9 cellular contexts compared by ENCODE assay signal in genomic region chr2:47225061-47225783, GRCh38. TPM values are rescaled to one million over a fixed set of nuclear protein-coding genes. Genes with fewer than 3 reads are reported as not detected.
DNase-seq lines count a peak whose midpoint lies in the region; ATAC-seq and TF ChIP-seq lines count a peak whose summit lies in the region.
"Had no signal": no experiment of that assay in that cellular context is flagged by ENCODE, and none has a peak within 500 bp of the region (broad histone marks: within the 10 kb centered on the region; RNA-seq: fewer than 3 reads in every experiment).

No MANE protein-coding gene starts in this region.

- no peak overlapping the region for H3K27ac Mint-ChIP-seq in activated CD8-positive, alpha-beta memory T cell treated with anti-CD3 and anti-CD28 coated beads, Interleukin-2, amount 10 ng/mL, durations not matched to agents 7 days and 5 days
- H3K27ac Mint-ChIP-seq: activated CD4-positive, alpha-beta T cell treated with anti-CD3 and anti-CD28 coated beads, Interleukin-2, amount 10 ng/mL, durations not matched to agents 7 days and 5 days had no signal

- TF ChIP-seq CTCF in HCT116 (IDR thresholded peaks at IDR 0.05 in 2 of 3, conservative IDR thresholded peaks at IDR 0.05 in 1 of 3; ENCODE audit: borderline replicate concordance in 1 of 3, insufficient read depth in 1 of 3, low read depth in 2 of 3, low read length in 2 of 3): no peak
- TF ChIP-seq CTCF in Panc1 (IDR thresholded peaks at IDR 0.05): no peak
- no peak for TF ChIP-seq CTCF in fibroblast of villous mesenchyme (IDR thresholded peaks at IDR 0.05; ENCODE audit: insufficient read depth, low read depth, low read length)
- TF ChIP-seq CTCF in sigmoid colon (IDR thresholded peaks at IDR 0.05): no peak

- no peak overlapping the region for H3K27ac ChIP-seq in HCT116 (ENCODE audit: low read depth, low read length)
- H3K27ac ChIP-seq in Panc1 (ENCODE audit: low read length): peak overlapping the region; percentile 87
- no peak overlapping the region for H3K27ac ChIP-seq in sigmoid colon

- H3K9me3 Mint-ChIP-seq in activated CD8-positive, alpha-beta memory T cell treated with anti-CD3 and anti-CD28 coated beads, Interleukin-2, amount 10 ng/mL, durations not matched to agents 7 days and 5 days (ENCODE audit: low read depth): no peaks in the 10 kb centered on the region
- H3K9me3 Mint-ChIP-seq: activated CD4-positive, alpha-beta T cell treated with anti-CD3 and anti-CD28 coated beads, Interleukin-2, amount 10 ng/mL, durations not matched to agents 7 days and 5 days had no signal

- CTCF ChIA-PET in HCT116 (lab: Charles Lee): no interaction called here
- CTCF ChIA-PET in Panc1 (lab: Charles Lee): no interaction called here
- CTCF ChIA-PET in activated CD8-positive, alpha-beta memory T cell treated with anti-CD3 and anti-CD28 coated beads, Interleukin-2, amount 10 ng/mL, durations not matched to agents 7 days and 5 days (lab: Charles Lee): interaction anchor here (1.0 kb wide), 1 partner anchor 98 kb away, joined by 6 read pairs; no protein-coding TSS in a partner anchor

- H4K20me1 ChIP-seq in HCT116 (ENCODE audit: insufficient read depth): no peaks in the 10 kb centered on the region

- peak overlapping the region; percentile 35 for H3K4me2 ChIP-seq in HCT116 (ENCODE audit: low read length)

- H3K27me3 ChIP-seq in HCT116 (ENCODE audit: insufficient read depth, low read length): no peaks in the 10 kb centered on the region
- H3K27me3 ChIP-seq in Panc1 (ENCODE audit: control insufficient read depth, insufficient read depth, low read length): no peaks in the 10 kb centered on the region
- H3K27me3 ChIP-seq in sigmoid colon: no peaks in the 10 kb centered on the region

- H3K79me2 ChIP-seq in HCT116 (ENCODE audit: insufficient read depth, low read length): no peaks in the 10 kb centered on the region

- no peak for TF ChIP-seq POLR2A in HCT116 (IDR thresholded peaks at IDR 0.05; ENCODE audit: borderline replicate concordance, extremely low read depth, insufficient read depth, insufficient read length)
- TF ChIP-seq POLR2A in sigmoid colon (IDR thresholded peaks at IDR 0.05): no peak

- POLR2A ChIA-PET in HCT116 (lab: Charles Lee) (no interaction called here), Panc1 (lab: Charles Lee) (no interaction called here)

- intact Hi-C loops in HCT116 (cut with micrococcal nuclease): no loop called here
- intact Hi-C loops in Panc1 (cut with micrococcal nuclease; ENCODE audit: unreplicated experiment): no loop called here
- intact Hi-C loops in sigmoid colon (cut with DNase I): no loop called here

- in situ Hi-C loops in Panc1 (cut with HindIII; ENCODE audit: low pct_unique_long_range_greater_than_20kb, low sequenced_read_pairs): no loop called here

- peak; percentile 3 for DNase-seq in HCT116 (ENCODE audit: low read depth, low spot score)
- peak; percentile 41 for DNase-seq in Panc1 (ENCODE audit: low read depth, low spot score)
- DNase-seq in fibroblast of villous mesenchyme (ENCODE audit: low read depth): peak; percentile 98
- DNase-seq in sigmoid colon: peak; percentile 76
- no peak for DNase-seq in activated CD8-positive, alpha-beta memory T cell treated with anti-CD3 and anti-CD28 coated beads, Interleukin-2, amount 10 ng/mL, durations not matched to agents 7 days and 5 days
- DNase-seq in GM19240 (ENCODE audit: insufficient read length, low spot score): no peak
- DNase-seq: activated CD4-positive, alpha-beta T cell treated with anti-CD3 and anti-CD28 coated beads, Interleukin-2, amount 10 ng/mL, durations not matched to agents 7 days and 5 days had no signal

- H3K27me3 Mint-ChIP-seq in activated CD8-positive, alpha-beta memory T cell treated with anti-CD3 and anti-CD28 coated beads, Interleukin-2, amount 10 ng/mL, durations not matched to agents 7 days and 5 days: peaks cover 20% of the 10 kb centered on the region

- RAD21 ChIA-PET in HCT116 (lab: Charles Lee; ENCODE audit: low non-redundant PET in 1 of 2, low total read pairs in 2 of 2, uncharacterized antibody in 2 of 2, unreplicated experiment in 2 of 2): no interaction called here

- peak; percentile 73 for ATAC-seq in HCT116
- peak; percentile 88 for ATAC-seq in Panc1
- ATAC-seq in activated CD8-positive, alpha-beta memory T cell treated with anti-CD3 and anti-CD28 coated beads, Interleukin-2, amount 10 ng/mL, durations not matched to agents 7 days and 5 days: no peak
- ATAC-seq in HG02840 (IDR thresholded peaks at IDR 0.05; ENCODE audit: low FRiP score, unreplicated experiment): no peak
- ATAC-seq in HG02884 (IDR thresholded peaks at IDR 0.05; ENCODE audit: unreplicated experiment): no peak

- peaks cover 3% of the 10 kb centered on the region; the same call in 1 of the 2 replicates for H3K9me2 ChIP-seq in HCT116 (ENCODE audit: insufficient read depth)

- H3K9ac ChIP-seq in HCT116 (ENCODE audit: low read length): no peak overlapping the region

- no peaks in the 10 kb centered on the region for H3K36me3 ChIP-seq in HCT116 (ENCODE audit: control insufficient read depth in 1 of 2, insufficient read depth in 2 of 2, low read length in 2 of 2)
- H3K36me3 ChIP-seq in Panc1 (ENCODE audit: control insufficient read depth, insufficient read depth, low read length): no peaks in the 10 kb centered on the region
- no peaks in the 10 kb centered on the region for H3K36me3 ChIP-seq in sigmoid colon

- peaks cover 3 to 11% of the 10 kb centered on the region in 2 experiments; a peak in 3 of 4 replicates for H3K4me1 ChIP-seq in HCT116 (ENCODE audit: control insufficient read depth in 1 of 2, insufficient read depth in 2 of 2, low read length in 2 of 2)
- H3K4me1 ChIP-seq in Panc1 (ENCODE audit: control insufficient read depth, insufficient read depth, low read length): peaks cover 48% of the 10 kb centered on the region
- peaks cover 0 to 54% (median 34%) of the 10 kb centered on the region in 4 donors for H3K4me1 ChIP-seq in sigmoid colon

- no peak for TF ChIP-seq EP300 in sigmoid colon (IDR thresholded peaks at IDR 0.05)

- no peaks in the 10 kb centered on the region for H3K9me3 ChIP-seq in HCT116 (ENCODE audit: control insufficient read depth in 1 of 2, insufficient read depth in 1 of 2, low read depth in 1 of 2, low read length in 2 of 2)
- H3K9me3 ChIP-seq in Panc1 (ENCODE audit: control insufficient read depth, insufficient read depth, low read depth, low read length): no peaks in the 10 kb centered on the region
- H3K9me3 ChIP-seq in sigmoid colon: no peaks in the 10 kb centered on the region

- H3K4me3 ChIP-seq in HCT116 (replicated peaks in 1 of 2; ENCODE audit: low read depth in 1 of 2, low read length in 2 of 2): no peak overlapping the region
- no peak overlapping the region for H3K4me3 ChIP-seq in Panc1 (ENCODE audit: low read depth in 2 of 2, low read length in 2 of 2)
- no peak overlapping the region for H3K4me3 ChIP-seq in fibroblast of villous mesenchyme (ENCODE audit: low read depth, low read length)
- no peak overlapping the region for H3K4me3 ChIP-seq in sigmoid colon

- no peak overlapping the region for H2AFZ ChIP-seq in HCT116 (ENCODE audit: low read depth, low read length, poor library complexity, severe bottlenecking)

- no peak overlapping the region for H3K4me3 Mint-ChIP-seq in activated CD8-positive, alpha-beta memory T cell treated with anti-CD3 and anti-CD28 coated beads, Interleukin-2, amount 10 ng/mL, durations not matched to agents 7 days and 5 days
- H3K4me3 Mint-ChIP-seq: activated CD4-positive, alpha-beta T cell treated with anti-CD3 and anti-CD28 coated beads, Interleukin-2, amount 10 ng/mL, durations not matched to agents 7 days and 5 days had no signal

- WGBS in sigmoid colon, 2 donors: 75 to 76% methylated on average over 8 of the region's 8 CpGs

- no peak for TF ChIP-seq RAD21 in HCT116 (IDR thresholded peaks at IDR 0.05; ENCODE audit: low read depth)

- no peaks in the 10 kb centered on the region for H3K4me1 Mint-ChIP-seq in activated CD8-positive, alpha-beta memory T cell treated with anti-CD3 and anti-CD28 coated beads, Interleukin-2, amount 10 ng/mL, durations not matched to agents 7 days and 5 days
- H3K4me1 Mint-ChIP-seq: activated CD4-positive, alpha-beta T cell treated with anti-CD3 and anti-CD28 coated beads, Interleukin-2, amount 10 ng/mL, durations not matched to agents 7 days and 5 days had no signal

- no peaks in the 10 kb centered on the region for H3K36me3 Mint-ChIP-seq in activated CD8-positive, alpha-beta memory T cell treated with anti-CD3 and anti-CD28 coated beads, Interleukin-2, amount 10 ng/mL, durations not matched to agents 7 days and 5 days

- BruUV-seq in HCT116 (replicated peaks; lab: Mats Ljungman, UMichigan): no TSS peak
- no TSS peak for BruUV-seq in Panc1 (replicated peaks; lab: Mats Ljungman, UMichigan)

TF ChIP-seq in HCT116, 20 proteins besides CTCF, POLR2A, EP300 and RAD21 (continues in another document):
- TF ChIP-seq JUND (IDR thresholded peaks at IDR 0.05) (peak; percentile 41), CBX3 (IDR thresholded peaks at IDR 0.05; ENCODE audit: low read depth) (0 out of 2 replicates have a peak, but pooled peaks have one; percentile 8), EZH2phosphoT487 (IDR thresholded peaks at IDR 0.05; ENCODE audit: borderline replicate concordance) (no peak)

RNA-seq across cellular contexts. Expression of gene CALM2, which starts 48.9 kb away (rescaled TPM):
- 405 TPM for total RNA-seq in HCT116 (2021; ENCODE audit: unreplicated experiment)
- polyA plus RNA-seq in HCT116 (2012): 237 and 308 TPM in 2 replicates
- 705 TPM for total RNA-seq in Panc1 (2021; ENCODE audit: unreplicated experiment)
- 531 TPM for polyA plus RNA-seq in Panc1 (2012; ENCODE audit: insufficient read length)
- total RNA-seq in fibroblast of villous mesenchyme: 1,019 and 1,625 TPM in 2 replicates
- total RNA-seq in sigmoid colon: 100 to 1,000 TPM; 594 to 993 (median 701) TPM
- polyA plus RNA-seq in sigmoid colon: 1,000 to 10,000 TPM in 2 of 3 donors, 100 to 1,000 TPM in 1; 660 to 1,449 (median 1,432) TPM
- total RNA-seq in activated CD8-positive, alpha-beta memory T cell treated with anti-CD3 and anti-CD28 coated beads, Interleukin-2, amount 10 ng/mL, durations not matched to agents 7 days and 5 days: 100 to 1,000 TPM; 389 to 451 TPM

Comparison
In these comparisons a context has a peak if more than half of its experiments do, and no peak if none do; other contexts are left out.
1. ATAC-seq: peak in HCT116 (single experiment) and Panc1 (single experiment); none in activated CD8-positive, alpha-beta memory T cell treated with anti-CD3 and anti-CD28 coated beads, Interleukin-2, amount 10 ng/mL, durations not matched to agents 7 days and 5 days (single experiment), HG02840 (single experiment) and HG02884 (single experiment).
2. DNase-seq: peak in HCT116 (single experiment), Panc1 (single experiment), fibroblast of villous mesenchyme (single experiment) and sigmoid colon (single experiment); none in activated CD8-positive, alpha-beta memory T cell treated with anti-CD3 and anti-CD28 coated beads, Interleukin-2, amount 10 ng/mL, durations not matched to agents 7 days and 5 days (single experiment) and GM19240 (single experiment).